In genomic region chr12:80352476-80352875, GRCh38 we compare ENCODE assay signal across 20 cellular contexts.
DNase-seq lines count a peak whose midpoint lies in the region; ATAC-seq and TF ChIP-seq lines count a peak whose summit lies in the region.
"Had no signal": no experiment of that assay in that cellular context is flagged by ENCODE, and none has a peak within 500 bp of the region (broad histone marks: within the 10 kb centered on the region; RNA-seq: fewer than 3 reads in every experiment).

No MANE protein-coding gene starts in this region.

- ATAC-seq in GM18861 (IDR thresholded peaks at IDR 0.05; ENCODE audit: unreplicated experiment): no peak
- ATAC-seq: activated naive CD4-positive, alpha-beta T cell treated with anti-CD3 and anti-CD28 coated beads, Interleukin-2, amount 50 U/mL, for 72 hours; naive thymus-derived CD4-positive, alpha-beta T cell had no signal

- DNase-seq in AG20443 (ENCODE audit: low spot score): peak; percentile 6
- peak; percentile 46 for DNase-seq in HT1080 (ENCODE audit: low read depth)
- DNase-seq in foreskin melanocyte: peak; percentile 20
- no peak for DNase-seq in activated CD4-positive, alpha-beta T cell treated with anti-CD3 and anti-CD28 coated beads, Interleukin-2, amount 50 U/mL, for 4 hours
- DNase-seq in NCI-H226: no peak
- no peak for DNase-seq in caudate nucleus (lab: John Stamatoyannopoulos, UW)
- DNase-seq: activated CD4-positive, alpha-beta memory T cell treated with anti-CD3 and anti-CD28 coated beads, Interleukin-2, amount 10 ng/mL, durations not matched to agents 7 days and 5 days; activated T-cell treated with anti-CD3 and anti-CD28 coated beads, Interleukin-2, amount 50 U/mL, for 24 hours; CD4-positive, alpha-beta T cell; DMS79; dorsolateral prefrontal cortex; H9; naive thymus-derived CD4-positive, alpha-beta T cell; NCI-H1105; NCI-H2171; stimulated activated CD4-positive, alpha-beta T cell treated with anti-CD3 and anti-CD28 coated beads, Interleukin-1b, Interleukin-23, amount 100 ng/mL, for 48 hours; T-helper 1 cell had no signal

- H3K27ac ChIP-seq in VCaP: peak overlapping the region; percentile 50; the same call in 1 of the 2 replicates
- H3K27ac ChIP-seq in caudate nucleus (ENCODE audit: low read depth, low read length): no peak overlapping the region
- H3K27ac ChIP-seq: dorsolateral prefrontal cortex had no signal

- TF ChIP-seq CTCF in VCaP (conservative IDR thresholded peaks at IDR 0.05): no peak

Comparison
In these comparisons a context has a peak if more than half of its experiments do, and no peak if none do; other contexts are left out.
1. DNase-seq: peak in AG20443 (single experiment), HT1080 (single experiment) and foreskin melanocyte (single experiment); none in activated CD4-positive, alpha-beta T cell treated with anti-CD3 and anti-CD28 coated beads, Interleukin-2, amount 50 U/mL, for 4 hours (0 of 2), NCI-H226 (single experiment) and caudate nucleus (0 of 61).